In genomic region chrX:46579250-46579649, GRCh38 we compare ENCODE assay signal across 24 cellular contexts. TPM values are rescaled to one million over a fixed set of nuclear protein-coding genes. Genes with fewer than 3 reads are reported as not detected.
DNase-seq lines count a peak whose midpoint lies in the region; ATAC-seq and TF ChIP-seq lines count a peak whose summit lies in the region.
"Had no signal": no experiment of that assay in that cellular context is flagged by ENCODE, and none has a peak within 500 bp of the region (broad histone marks: within the 10 kb centered on the region; RNA-seq: fewer than 3 reads in every experiment).

No MANE protein-coding gene starts in this region.

- H3K27ac ChIP-seq in left ventricle myocardium inferior (replicated peaks) = peak overlapping the region; percentile 93
- no peak overlapping the region for H3K27ac ChIP-seq in CD4-positive, alpha-beta memory T cell (ENCODE audit: low read depth, low read length)
- H3K27ac ChIP-seq: GM23248, KMS-11, RWPE1 had no signal

- peak overlapping the region; percentile 1 to 68 (median 42) for H3K4me3 Mint-ChIP-seq in CD4-positive, alpha-beta memory T cell
- no peak overlapping the region for H3K4me3 Mint-ChIP-seq in T-cell
- H3K4me3 Mint-ChIP-seq: CD14-positive monocyte, IgD-negative memory B cell had no signal

- CTCF ChIA-PET in CD4-positive, alpha-beta memory T cell (lab: Charles Lee; ENCODE audit: partially characterized antibody) = interaction anchor here (0.7 to 7.3 kb wide), 6 partner anchors 9 to 63 kb away, joined by 3 to 39 read pairs (median 4); no protein-coding TSS in a partner anchor
- CTCF ChIA-PET in T-cell (lab: Charles Lee) = interaction anchor here (0.6 to 0.9 kb wide), 3 partner anchors 8 to 218 kb away, joined by 3 read pairs; no protein-coding TSS in a partner anchor

- H3K4me1 Mint-ChIP-seq in CD4-positive, alpha-beta memory T cell = peaks cover 29 to 71% (median 43%) of the 10 kb centered on the region in 4 donors
- H3K4me1 Mint-ChIP-seq in T-cell = peaks cover 19 to 55% (median 35%) of the 10 kb centered on the region in 3 donors

- no peaks in the 10 kb centered on the region for H3K9me3 ChIP-seq in left ventricle myocardium inferior (replicated peaks)
- H3K9me3 ChIP-seq in CD4-positive, alpha-beta memory T cell (ENCODE audit: control insufficient read depth in 1 of 2, low read length in 2 of 2) = no peaks in the 10 kb centered on the region

- no peak for DNase-seq in left ventricle myocardium inferior
- no peak for DNase-seq in Right ventricle myocardium superior
- no peak for DNase-seq in CD4-positive, alpha-beta memory T cell
- no peak for DNase-seq in T-cell
- DNase-seq in DMS153 (lab: John Stamatoyannopoulos, UW) = no peak
- DNase-seq: COR-L47, GM23248, H7, MM.1S, NCI-H1048, NCI-H1417, NCI-H1694, NCI-H2029 treated with DMSO at 0.1 percent for 48 hours, NCI-H2227 treated with DMSO at 0.1 percent for 48 hours, NCI-H510A, NCI-H69, SHP77 treated with DMSO at 0.1 percent for 48 hours had no signal

- intact Hi-C loops in left ventricle myocardium inferior (cut with micrococcal nuclease) (loop anchor here (10.0 kb wide), 1 partner anchor 66 kb away; no protein-coding TSS in a partner anchor), Right ventricle myocardium superior (cut with DNase I) (loop anchor here (5.0 kb wide), 1 partner anchor 63 kb away; no protein-coding TSS in a partner anchor)
- intact Hi-C loops in CD4-positive, alpha-beta memory T cell (cut with micrococcal nuclease) = no loop called here

- peak overlapping the region in 5 of 7 donors; percentile 12 to 73 (median 38) for H3K27ac Mint-ChIP-seq in CD4-positive, alpha-beta memory T cell
- H3K27ac Mint-ChIP-seq in T-cell = peak overlapping the region; percentile 11 to 65
- H3K27ac Mint-ChIP-seq: IgD-negative memory B cell had no signal

- no peak overlapping the region for H3K4me3 ChIP-seq in left ventricle myocardium inferior
- no peak overlapping the region for H3K4me3 ChIP-seq in CD4-positive, alpha-beta memory T cell (ENCODE audit: low read length in 2 of 2)
- H3K4me3 ChIP-seq: GM23248 had no signal

- POLR2A ChIA-PET in CD4-positive, alpha-beta memory T cell (lab: Charles Lee; ENCODE audit: partially characterized antibody) = interaction anchor here (0.8 to 7.0 kb wide), 5 partner anchors 9 to 63 kb away, joined by 3 to 83 read pairs (median 5); no protein-coding TSS in a partner anchor
- POLR2A ChIA-PET in T-cell (lab: Charles Lee) = interaction anchor here in 1 of 2 donors (0.6 kb wide), 1 partner anchor 11 kb away, joined by 3 read pairs; no protein-coding TSS in a partner anchor

- H3K36me3 Mint-ChIP-seq in CD4-positive, alpha-beta memory T cell = peaks cover 0 to 17% of the 10 kb centered on the region in 2 donors
- H3K36me3 Mint-ChIP-seq in T-cell = peaks cover 8% of the 10 kb centered on the region
- H3K36me3 Mint-ChIP-seq: IgD-negative memory B cell had no signal

- TF ChIP-seq CTCF in left ventricle myocardium inferior (IDR thresholded peaks at IDR 0.05; ENCODE audit: borderline replicate concordance) = no peak

- peaks cover 72% of the 10 kb centered on the region for H3K4me1 ChIP-seq in left ventricle myocardium inferior
- H3K4me1 ChIP-seq in CD4-positive, alpha-beta memory T cell (ENCODE audit: insufficient read depth, low read length) = peaks cover 56% of the 10 kb centered on the region

- H3K27me3 ChIP-seq in left ventricle myocardium inferior (ENCODE audit: low read depth) = no peaks in the 10 kb centered on the region
- no peaks in the 10 kb centered on the region for H3K27me3 ChIP-seq in CD4-positive, alpha-beta memory T cell (ENCODE audit: insufficient read depth, low read length)

- H3K27me3 Mint-ChIP-seq in CD4-positive, alpha-beta memory T cell = no peaks in the 10 kb centered on the region
- peaks cover 0 to 10% of the 10 kb centered on the region in 2 donors for H3K27me3 Mint-ChIP-seq in T-cell
- H3K27me3 Mint-ChIP-seq: IgD-negative memory B cell had no signal

- H3K9me3 Mint-ChIP-seq in CD4-positive, alpha-beta memory T cell = peaks cover 0 to 2% (median 0%) of the 10 kb centered on the region in 8 donors
- no peaks in the 10 kb centered on the region for H3K9me3 Mint-ChIP-seq in T-cell
- H3K9me3 Mint-ChIP-seq: IgD-negative memory B cell had no signal

- ATAC-seq in Right ventricle myocardium superior (ENCODE audit: poor library complexity) (no peak), T-cell (replicated peaks in 1 of 4) (no peak), HG03175 (IDR thresholded peaks at IDR 0.05; ENCODE audit: unreplicated experiment) (no peak), GM21825 (IDR thresholded peaks at IDR 0.05; ENCODE audit: unreplicated experiment) (no peak)
- ATAC-seq: Panc1 had no signal

- H3K36me3 ChIP-seq in left ventricle myocardium inferior = no peaks in the 10 kb centered on the region
- H3K36me3 ChIP-seq in CD4-positive, alpha-beta memory T cell (ENCODE audit: insufficient read depth, low read length) = no peaks in the 10 kb centered on the region

RNA-seq across cellular contexts. Expression of gene CHST7, which starts 5.7 kb away (rescaled TPM):
- total RNA-seq in left ventricle myocardium inferior = 15.9 TPM
- 14.2 TPM for total RNA-seq in Right ventricle myocardium superior
- 10 to 100 TPM; 11.4 to 11.8 TPM for total RNA-seq in CD4-positive, alpha-beta memory T cell
- polyA plus RNA-seq in CD4-positive, alpha-beta memory T cell = 10 to 100 TPM in 1 of 2 donors, 1 to 10 TPM in 1; 8.9 to 16.2 TPM
- 1 to 10 TPM; 3.3 to 8.0 (median 6.4) TPM for total RNA-seq in T-cell

RNA-seq across cellular contexts. Expression of gene ZNF674, which starts 34.0 kb away (rescaled TPM):
- total RNA-seq in left ventricle myocardium inferior = 2.9 TPM
- 2.7 TPM for total RNA-seq in Right ventricle myocardium superior
- total RNA-seq in CD4-positive, alpha-beta memory T cell = 1 to 10 TPM; 6.0 to 8.6 TPM
- 1 to 10 TPM in 1 of 2 donors, under 1 TPM in 1; 0.22 to 1.4 TPM for polyA plus RNA-seq in CD4-positive, alpha-beta memory T cell
- total RNA-seq in T-cell = 1 to 10 TPM; 3.2 to 5.5 (median 4.6) TPM

Comparison
In these comparisons a context has a peak if more than half of its experiments do, and no peak if none do; other contexts are left out.
1. H3K4me3 Mint-ChIP-seq: peak in CD4-positive, alpha-beta memory T cell (8 of 8); none in T-cell (0 of 3).